Comparison of ENCODE assay signal across 7 cellular contexts in the genomic region with DNA sequence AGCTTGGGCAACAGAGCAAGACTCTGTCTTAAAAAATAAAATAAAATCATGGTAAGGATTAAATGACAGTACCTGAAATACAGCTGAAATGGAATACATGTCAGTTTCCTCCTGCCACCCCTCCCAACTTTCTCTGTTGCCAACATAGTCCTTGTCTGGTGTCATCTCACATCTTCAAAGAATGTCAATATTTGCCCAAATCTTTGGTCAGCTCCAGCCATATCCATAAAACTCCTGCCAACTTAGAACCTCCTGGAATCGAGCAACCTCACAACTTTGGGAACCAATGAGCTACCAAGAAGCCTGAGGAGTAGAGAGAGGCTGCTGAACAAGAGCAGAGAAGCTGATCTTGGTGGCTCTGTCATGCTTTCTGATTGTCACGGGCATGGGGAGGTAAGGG. TPM values are rescaled to one million over a fixed set of nuclear protein-coding genes. Genes with fewer than 3 reads are reported as not detected.
"Had no signal": no experiment of that assay in that cellular context is flagged by ENCODE, and none has a peak within 500 bp of the region (broad histone marks: within the 10 kb centered on the region; RNA-seq: fewer than 3 reads in every experiment).

No MANE protein-coding gene starts in this region.

- DNase-seq: IMR-90 had no signal

- H3K27ac ChIP-seq: HL-60 had no signal

- H3K36me3 Mint-ChIP-seq: IgD-negative memory B cell had no signal

- H3K4me1 Mint-ChIP-seq: IgD-negative memory B cell had no signal

- H3K9me3 Mint-ChIP-seq: IgD-negative memory B cell had no signal

- H3K4me3 ChIP-seq: K562 had no signal

- H3K4me3 Mint-ChIP-seq: IgD-negative memory B cell had no signal

- ATAC-seq: HepG2, K562 had no signal

- H3K27ac Mint-ChIP-seq: IgD-negative memory B cell had no signal

RNA-seq across cellular contexts. Expression of a gene that starts 10.8 kb away (rescaled TPM):
- total RNA-seq: HepG2, HT-29, HT1080, IMR-90, K562 had no signal
- polyA plus RNA-seq: HepG2, IgD-negative memory B cell, IMR-90 had no signal
